Comparison of ENCODE assay signal across 8 cellular contexts in genomic region chr19:11639602-11640471, GRCh38. TPM values are rescaled to one million over a fixed set of nuclear protein-coding genes. Genes with fewer than 3 reads are reported as not detected.
DNase-seq lines count a peak whose midpoint lies in the region; ATAC-seq and TF ChIP-seq lines count a peak whose summit lies in the region.

No MANE protein-coding gene starts in this region.

- peak overlapping the region; percentile 69 for H3K4me2 ChIP-seq in fibroblast of lung (ENCODE audit: extremely low read depth, insufficient read depth, low read length)

- H3K9ac ChIP-seq in fibroblast of lung (ENCODE audit: insufficient read depth, low read length): peak overlapping the region; percentile 73

- peak overlapping the region; percentile 92 for H2AFZ ChIP-seq in fibroblast of lung (ENCODE audit: low read length)

- TSS peak; percentile 86 for BruUV-seq in Panc1 (replicated peaks; lab: Mats Ljungman, UMichigan)

- TF ChIP-seq CTCF in Panc1 (IDR thresholded peaks at IDR 0.05): no peak
- TF ChIP-seq CTCF in fibroblast of lung (conservative IDR thresholded peaks at IDR 0.05 in 1 of 2, IDR thresholded peaks at IDR 0.05 in 1 of 2; ENCODE audit: low read depth in 1 of 2, low read length in 2 of 2): no peak

- TF ChIP-seq RAD21 in Ishikawa (IDR thresholded peaks at IDR 0.05; ENCODE audit: low read depth): no peak

- H3K27me3 ChIP-seq in Panc1 (ENCODE audit: control insufficient read depth, insufficient read depth, low read length) (no peaks in the 10 kb centered on the region), fibroblast of lung (ENCODE audit: control insufficient read depth, insufficient read depth, low read length) (no peaks in the 10 kb centered on the region)
- H3K27me3 ChIP-seq in naive thymus-derived CD4-positive, alpha-beta T cell (ENCODE audit: control insufficient read depth in 2 of 2, insufficient read depth in 2 of 2, low read length in 2 of 2): peaks cover 0 to 3% of the 10 kb centered on the region in 2 donors

- peak overlapping the region; percentile 51 for H3K27ac ChIP-seq in Panc1 (ENCODE audit: low read length)
- H3K27ac ChIP-seq in fibroblast of lung (ENCODE audit: insufficient read depth, low read length): peak overlapping the region; percentile 63
- no peak overlapping the region for H3K27ac ChIP-seq in naive thymus-derived CD4-positive, alpha-beta T cell (ENCODE audit: low read depth, low read length)

- DNase-seq in D341Med (ENCODE audit: low spot score): peak; percentile 96
- peak; percentile 65 for DNase-seq in Panc1 (ENCODE audit: low read depth, low spot score)
- DNase-seq in activated T-helper 1 cell treated with Interleukin-2 at 50 U/mL for 16 hours (ENCODE audit: low read depth): peak; percentile 47
- peak; percentile 85 to 88 for DNase-seq in fibroblast of lung (ENCODE audit: low read depth in 2 of 2)
- DNase-seq in naive thymus-derived CD4-positive, alpha-beta T cell: peak; percentile 63 to 86 (median 77)
- DNase-seq in stimulated activated effector memory CD8-positive, alpha-beta T cell treated with anti-CD3 and anti-CD28 coated beads, Interleukin-12 subunit alpha, Interleukin-12 subunit beta, amount 100 ng/mL, for 72 hours (ENCODE audit: low spot score in 2 of 2): peak; percentile 76 to 94

- POLR2A ChIA-PET in Panc1 (lab: Charles Lee): interaction anchor here (0.5 to 0.9 kb wide), 4 partner anchors 9 to 258 kb away, joined by 3 to 6 read pairs (median 4); partner anchors contain the start of gene ZNF441
- POLR2A ChIA-PET in naive thymus-derived CD4-positive, alpha-beta T cell (lab: Charles Lee): no interaction called here

- H3K4me3 ChIP-seq in Panc1 (ENCODE audit: low read depth in 2 of 2, low read length in 2 of 2) (peak overlapping the region; percentile 70 to 78), fibroblast of lung (replicated peaks in 1 of 4; ENCODE audit: control extremely low read depth in 1 of 4, insufficient read depth in 1 of 4, low read depth in 3 of 4, low read length in 4 of 4) (peak overlapping the region; percentile 72 to 89 (median 81))
- peak overlapping the region; percentile 53 for H3K4me3 ChIP-seq in naive thymus-derived CD4-positive, alpha-beta T cell (ENCODE audit: low read length)

- TF ChIP-seq EP300 in Ishikawa (IDR thresholded peaks at IDR 0.05; ENCODE audit: borderline replicate concordance): no peak

- intact Hi-C loops in Panc1 (cut with micrococcal nuclease; ENCODE audit: unreplicated experiment): no loop called here
- intact Hi-C loops in naive thymus-derived CD4-positive, alpha-beta T cell (cut with micrococcal nuclease): no loop called here

- CTCF ChIA-PET in Panc1 (lab: Charles Lee): interaction anchor here (0.5 to 0.6 kb wide), 3 partner anchors 60 to 441 kb away, joined by 5 read pairs; no protein-coding TSS in a partner anchor
- CTCF ChIA-PET in naive thymus-derived CD4-positive, alpha-beta T cell (lab: Charles Lee): no interaction called here

- H3K79me2 ChIP-seq in fibroblast of lung (ENCODE audit: control insufficient read depth, insufficient read depth, low read length): no peaks in the 10 kb centered on the region

- peak overlapping the region; percentile 56 to 82 (median 69) for H3K4me3 Mint-ChIP-seq in naive thymus-derived CD4-positive, alpha-beta T cell
- peak overlapping the region; percentile 61 for H3K4me3 Mint-ChIP-seq in stimulated activated effector memory CD8-positive, alpha-beta T cell treated with anti-CD3 and anti-CD28 coated beads, Interleukin-12 subunit alpha, Interleukin-12 subunit beta, amount 100 ng/mL, for 72 hours

- peaks cover 0 to 8% (median 0%) of the 10 kb centered on the region in 5 donors for H3K36me3 Mint-ChIP-seq in naive thymus-derived CD4-positive, alpha-beta T cell
- no peaks in the 10 kb centered on the region for H3K36me3 Mint-ChIP-seq in stimulated activated effector memory CD8-positive, alpha-beta T cell treated with anti-CD3 and anti-CD28 coated beads, Interleukin-12 subunit alpha, Interleukin-12 subunit beta, amount 100 ng/mL, for 72 hours

- H3K4me1 ChIP-seq in Panc1 (ENCODE audit: control insufficient read depth, insufficient read depth, low read length) (no peaks in the 10 kb centered on the region), fibroblast of lung (ENCODE audit: control insufficient read depth, extremely low read depth, insufficient read depth, low read length) (no peaks in the 10 kb centered on the region)
- peaks cover 4 to 7% of the 10 kb centered on the region in 2 donors for H3K4me1 ChIP-seq in naive thymus-derived CD4-positive, alpha-beta T cell (ENCODE audit: control insufficient read depth in 2 of 2, insufficient read depth in 2 of 2, low read length in 2 of 2)

- ATAC-seq in GM21576 (IDR thresholded peaks at IDR 0.05; ENCODE audit: unreplicated experiment) (peak; percentile 95), Panc1 (peak; percentile 99)
- ATAC-seq in naive thymus-derived CD4-positive, alpha-beta T cell: peak; percentile 100
- peak; percentile 99 for ATAC-seq in stimulated activated effector memory CD8-positive, alpha-beta T cell treated with anti-CD3 and anti-CD28 coated beads, Interleukin-12 subunit alpha, Interleukin-12 subunit beta, amount 100 ng/mL, for 72 hours

- peak overlapping the region in 1 of 9 donors; percentile 42 for H3K27ac Mint-ChIP-seq in naive thymus-derived CD4-positive, alpha-beta T cell
- no peak overlapping the region for H3K27ac Mint-ChIP-seq in stimulated activated effector memory CD8-positive, alpha-beta T cell treated with anti-CD3 and anti-CD28 coated beads, Interleukin-12 subunit alpha, Interleukin-12 subunit beta, amount 100 ng/mL, for 72 hours

- in situ Hi-C loops in Panc1 (cut with HindIII; ENCODE audit: low pct_unique_long_range_greater_than_20kb, low sequenced_read_pairs): no loop called here

- H3K9me3 ChIP-seq in Panc1 (ENCODE audit: control insufficient read depth, insufficient read depth, low read depth, low read length): no peaks in the 10 kb centered on the region
- no peaks in the 10 kb centered on the region for H3K9me3 ChIP-seq in fibroblast of lung (ENCODE audit: control insufficient read depth, insufficient read depth, low read depth, low read length)
- H3K9me3 ChIP-seq in naive thymus-derived CD4-positive, alpha-beta T cell (ENCODE audit: control insufficient read depth in 2 of 3, low read length in 3 of 3): no peaks in the 10 kb centered on the region

- H3K36me3 ChIP-seq in Panc1 (ENCODE audit: control insufficient read depth, insufficient read depth, low read length): no peaks in the 10 kb centered on the region
- no peaks in the 10 kb centered on the region for H3K36me3 ChIP-seq in fibroblast of lung (ENCODE audit: control insufficient read depth, insufficient read depth, low read length)
- H3K36me3 ChIP-seq in naive thymus-derived CD4-positive, alpha-beta T cell (ENCODE audit: control insufficient read depth in 2 of 3, insufficient read depth in 3 of 3, low read length in 3 of 3): no peaks in the 10 kb centered on the region

- peaks cover 0 to 25% (median 16%) of the 10 kb centered on the region in 5 donors for H3K27me3 Mint-ChIP-seq in naive thymus-derived CD4-positive, alpha-beta T cell

- no peaks in the 10 kb centered on the region for H4K20me1 ChIP-seq in fibroblast of lung (ENCODE audit: control insufficient read depth, extremely low read depth, insufficient read depth, low read length)

- peaks cover 0 to 9% (median 4%) of the 10 kb centered on the region in 7 donors for H3K4me1 Mint-ChIP-seq in naive thymus-derived CD4-positive, alpha-beta T cell
- no peaks in the 10 kb centered on the region for H3K4me1 Mint-ChIP-seq in stimulated activated effector memory CD8-positive, alpha-beta T cell treated with anti-CD3 and anti-CD28 coated beads, Interleukin-12 subunit alpha, Interleukin-12 subunit beta, amount 100 ng/mL, for 72 hours

- peaks cover 0 to 19% (median 6%) of the 10 kb centered on the region in 11 donors for H3K9me3 Mint-ChIP-seq in naive thymus-derived CD4-positive, alpha-beta T cell
- H3K9me3 Mint-ChIP-seq in stimulated activated effector memory CD8-positive, alpha-beta T cell treated with anti-CD3 and anti-CD28 coated beads, Interleukin-12 subunit alpha, Interleukin-12 subunit beta, amount 100 ng/mL, for 72 hours: peaks cover 2% of the 10 kb centered on the region

TF ChIP-seq in Ishikawa, 13 proteins besides CTCF, POLR2A, EP300 and RAD21:
- TF ChIP-seq TCF12 (IDR thresholded peaks at IDR 0.05; ENCODE audit: low read depth): peak; percentile 29; the same call in 1 of the 2 replicates
- TF ChIP-seq, protein P1, sequence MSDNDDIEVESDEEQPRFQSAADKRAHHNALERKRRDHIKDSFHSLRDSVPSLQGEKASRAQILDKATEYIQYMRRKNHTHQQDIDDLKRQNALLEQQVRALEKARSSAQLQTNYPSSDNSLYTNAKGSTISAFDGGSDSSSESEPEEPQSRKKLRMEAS (IDR thresholded peaks at IDR 0.05): no peak; the same call in 1 of the 2 replicates
- peak; percentile 69 for TF ChIP-seq TAF1 (IDR thresholded peaks at IDR 0.05; ENCODE audit: low read depth)
- TF ChIP-seq FOXM1 (IDR thresholded peaks at IDR 0.05; ENCODE audit: borderline replicate concordance, low read depth): peak; percentile 48; the same call in 1 of the 2 replicates

RNA-seq across cellular contexts. Expression of gene ZNF627, which starts 42.6 kb away (rescaled TPM):
- total RNA-seq in Panc1 (2021; ENCODE audit: unreplicated experiment) (10.7 TPM), fibroblast of lung (19.5 and 26.3 TPM in 2 replicates)
- polyA plus RNA-seq in Panc1 (2012; ENCODE audit: insufficient read length): 5.7 TPM
- polyA plus RNA-seq in fibroblast of lung: 7.9 and 10.8 TPM in 2 replicates
- polyA plus RNA-seq in fibroblast of lung (2012): 5.9 and 6.5 TPM in 2 replicates
- polyA minus RNA-seq in fibroblast of lung (ENCODE audit: low replicate concordance): 3.6 and 3.9 TPM in 2 replicates
- total RNA-seq in naive thymus-derived CD4-positive, alpha-beta T cell: 10 to 100 TPM in 3 of 5 experiments, 1 to 10 TPM in 2; 5.2 to 15.4 (median 12.3) TPM
- polyA plus RNA-seq in naive thymus-derived CD4-positive, alpha-beta T cell: 10 to 100 TPM; 10.7 to 12.3 TPM
